15 cellular contexts compared by ENCODE assay signal in genomic region chr2:68435605-68436004, GRCh38. TPM values are rescaled to one million over a fixed set of nuclear protein-coding genes. Genes with fewer than 3 reads are reported as not detected.
A peak's percentile ranks its signal among the peaks of the same experiment; 100 is the strongest.
DNase-seq lines count a peak whose midpoint lies in the region; ATAC-seq and TF ChIP-seq lines count a peak whose summit lies in the region.
"Had no signal": no experiment of that assay in that cellular context is flagged by ENCODE, and none has a peak within 500 bp of the region (broad histone marks: within the 10 kb centered on the region; RNA-seq: fewer than 3 reads in every experiment).

No MANE protein-coding gene starts in this region.

- H3K4me1 ChIP-seq in rectal smooth muscle tissue (ENCODE audit: control insufficient read depth, insufficient read depth, low read length), result peaks cover 4% of the 10 kb centered on the region
- H3K4me1 ChIP-seq in SK-N-SH (ENCODE audit: control insufficient read depth in 1 of 2, insufficient read depth in 2 of 2, low read depth in 1 of 2, low read length in 1 of 2), result peaks cover 0 to 3% of the 10 kb centered on the region in 2 experiments; a peak in 1 of 4 replicates

- H3K27me3 ChIP-seq in rectal smooth muscle tissue (ENCODE audit: control insufficient read depth, insufficient read depth, low read length) (no peaks in the 10 kb centered on the region), SK-N-SH (ENCODE audit: insufficient read depth) (no peaks in the 10 kb centered on the region)
- H3K27me3 ChIP-seq: right lobe of liver had no signal

- no peak overlapping the region for H3K9ac ChIP-seq in rectal smooth muscle tissue (ENCODE audit: low read length)
- H3K9ac ChIP-seq in SK-N-SH, result no peak overlapping the region

- no peaks in the 10 kb centered on the region for H3K79me2 ChIP-seq in SK-N-SH (ENCODE audit: insufficient read depth)

- H3K36me3 ChIP-seq in rectal smooth muscle tissue (ENCODE audit: control insufficient read depth, insufficient read depth, low read length) (no peaks in the 10 kb centered on the region), SK-N-SH (replicated peaks in 1 of 2; ENCODE audit: control insufficient read depth in 1 of 2, insufficient read depth in 2 of 2, low read length in 1 of 2) (no peaks in the 10 kb centered on the region)
- H3K36me3 ChIP-seq: right lobe of liver had no signal

- peak overlapping the region; percentile 44 for H3K27ac ChIP-seq in rectal smooth muscle tissue (ENCODE audit: low read depth, low read length)
- H3K27ac ChIP-seq in SK-N-SH (ENCODE audit: low read depth in 2 of 2, low read length in 1 of 2), result no peak overlapping the region
- H3K27ac ChIP-seq: right lobe of liver, RWPE1 had no signal

- POLR2A ChIA-PET in SK-N-SH (lab: Yijun Ruan, JAX), result no interaction called here

- no peak overlapping the region for H2AFZ ChIP-seq in SK-N-SH (ENCODE audit: low read depth)

- CTCF ChIA-PET in SK-N-SH (lab: Yijun Ruan, JAX), result no interaction called here

- H3K4me3 Mint-ChIP-seq in natural killer cell treated with Interleukin-12 subunit alpha and Interleukin-12 subunit beta and Interleukin-15 and Interleukin-18, amount 100 ng/mL, for 72 hours, result no peak overlapping the region
- H3K4me3 Mint-ChIP-seq in natural killer cell, result no peak overlapping the region

- intact Hi-C loops in natural killer cell (cut with micrococcal nuclease), result no loop called here

- TF ChIP-seq CTCF in natural killer cell (IDR thresholded peaks at IDR 0.05) (no peak), fibroblast of the aortic adventitia (IDR thresholded peaks at IDR 0.05; ENCODE audit: insufficient read depth, low read length) (no peak), SK-N-SH (IDR thresholded peaks at IDR 0.05) (no peak)

- H3K36me3 Mint-ChIP-seq in natural killer cell treated with Interleukin-12 subunit alpha and Interleukin-12 subunit beta and Interleukin-15 and Interleukin-18, amount 100 ng/mL, for 72 hours, result no peaks in the 10 kb centered on the region
- H3K36me3 Mint-ChIP-seq in natural killer cell, result no peaks in the 10 kb centered on the region

- H3K4me1 Mint-ChIP-seq in natural killer cell treated with Interleukin-12 subunit alpha and Interleukin-12 subunit beta and Interleukin-15 and Interleukin-18, amount 100 ng/mL, for 72 hours (ENCODE audit: low read depth in 2 of 2), result peaks cover 40 to 44% of the 10 kb centered on the region in 2 donors
- H3K4me1 Mint-ChIP-seq in natural killer cell, result peaks cover 51 to 54% of the 10 kb centered on the region in 2 donors

- TF ChIP-seq EP300 in SK-N-SH (IDR thresholded peaks at IDR 0.05; ENCODE audit: borderline replicate concordance in 1 of 2, low read depth in 1 of 2, low read length in 1 of 2), result no peak

- no peak overlapping the region for H3K4me2 ChIP-seq in SK-N-SH

- no peaks in the 10 kb centered on the region for H3K27me3 Mint-ChIP-seq in natural killer cell treated with Interleukin-12 subunit alpha and Interleukin-12 subunit beta and Interleukin-15 and Interleukin-18, amount 100 ng/mL, for 72 hours
- no peaks in the 10 kb centered on the region for H3K27me3 Mint-ChIP-seq in natural killer cell (ENCODE audit: low read depth in 2 of 2)

- H4K20me1 ChIP-seq in SK-N-SH (ENCODE audit: insufficient read depth), result no peaks in the 10 kb centered on the region

- H3K4me3 ChIP-seq in fibroblast of the aortic adventitia (ENCODE audit: low read depth, low read length) (no peak overlapping the region), rectal smooth muscle tissue (ENCODE audit: low read length) (no peak overlapping the region), SK-N-SH (ENCODE audit: low read depth in 2 of 2, low read length in 1 of 2) (no peak overlapping the region)
- H3K4me3 ChIP-seq: right lobe of liver had no signal

- H3K27ac Mint-ChIP-seq in natural killer cell treated with Interleukin-12 subunit alpha and Interleukin-12 subunit beta and Interleukin-15 and Interleukin-18, amount 100 ng/mL, for 72 hours, result peak overlapping the region; percentile 4 to 73
- H3K27ac Mint-ChIP-seq in natural killer cell, result peak overlapping the region in 1 of 2 donors; percentile 36

- no peak for TF ChIP-seq RAD21 in SK-N-SH (IDR thresholded peaks at IDR 0.05; ENCODE audit: low read length)

- H3K9me3 Mint-ChIP-seq in natural killer cell treated with Interleukin-12 subunit alpha and Interleukin-12 subunit beta and Interleukin-15 and Interleukin-18, amount 100 ng/mL, for 72 hours, result no peaks in the 10 kb centered on the region
- no peaks in the 10 kb centered on the region for H3K9me3 Mint-ChIP-seq in natural killer cell

- H3F3A ChIP-seq in SK-N-SH (replicated peaks; ENCODE audit: insufficient read depth), result no peaks in the 10 kb centered on the region

- H3K9me3 ChIP-seq in SK-N-SH, result no peaks in the 10 kb centered on the region
- H3K9me3 ChIP-seq: right lobe of liver had no signal

- no peak for DNase-seq in natural killer cell treated with Interleukin-12 subunit alpha and Interleukin-12 subunit beta and Interleukin-15 and Interleukin-18, amount 100 ng/mL, for 72 hours (ENCODE audit: low spot score)
- DNase-seq in natural killer cell, result no peak
- DNase-seq in fibroblast of the aortic adventitia (ENCODE audit: low read depth), result peak; percentile 73
- DNase-seq in activated effector memory CD4-positive, alpha-beta T cell treated with Interleukin-2 at 50 U/mL for 16 hours, result no peak
- DNase-seq in LoVo (ENCODE audit: low spot score), result no peak
- no peak for DNase-seq in AG20443 (ENCODE audit: low spot score)
- no peak for DNase-seq in SK-N-SH
- DNase-seq: activated effector memory CD4-positive, alpha-beta T cell treated with anti-CD3 and anti-CD28 coated beads, Interleukin-2, amount 50 U/mL, for 16 hours; NCI-H1436 treated with DMSO at 0.1 percent for 48 hours; NCI-H524; right lobe of liver; substantia nigra; T1000 had no signal

- no peak for ATAC-seq in natural killer cell treated with Interleukin-12 subunit alpha and Interleukin-12 subunit beta and Interleukin-15 and Interleukin-18, amount 100 ng/mL, for 72 hours
- ATAC-seq in natural killer cell, result no peak

- no peaks in the 10 kb centered on the region for H3K9me2 ChIP-seq in SK-N-SH

TF ChIP-seq in SK-N-SH, 30 proteins besides CTCF, POLR2A, EP300 and RAD21:
- TF ChIP-seq CHD2 (IDR thresholded peaks at IDR 0.05; ENCODE audit: low read length, partially characterized antibody) (no peak), SIN3A (IDR thresholded peaks at IDR 0.05; ENCODE audit: borderline replicate concordance, low read depth, low read length) (no peak), PBX3 (IDR thresholded peaks at IDR 0.05) (no peak), TAF1 (IDR thresholded peaks at IDR 0.05; ENCODE audit: borderline replicate concordance, low read depth, low read length) (no peak), FOXJ3 (CRISPR knock-in tag; IDR thresholded peaks at IDR 0.05) (no peak), RFX5 (IDR thresholded peaks at IDR 0.05; ENCODE audit: low read length) (no peak), EZH2phosphoT487 (IDR thresholded peaks at IDR 0.05; ENCODE audit: borderline replicate concordance, low read depth) (no peak), GATA2 (CRISPR knock-in tag; IDR thresholded peaks at IDR 0.05) (no peak), FOXM1 (IDR thresholded peaks at IDR 0.05; ENCODE audit: low read depth) (no peak)

RNA-seq across cellular contexts. Expression of gene FBXO48, which starts 31.5 kb away (rescaled TPM):
- total RNA-seq in natural killer cell treated with Interleukin-12 subunit alpha and Interleukin-12 subunit beta and Interleukin-15 and Interleukin-18, amount 100 ng/mL, for 72 hours, result 1 to 10 TPM; 1.8 to 2.5 TPM
- total RNA-seq in natural killer cell (1 to 10 TPM in 2 of 3 donors, under 1 TPM in 1; 0.96 to 1.3 (median 1.1) TPM), fibroblast of the aortic adventitia (ENCODE audit: low replicate concordance) (under 0.01 and 0.99 TPM in 2 replicates)
- 0.30 and 0.45 TPM in 2 replicates for polyA plus RNA-seq in SK-N-SH (2012; rRNA removed)
- polyA plus RNA-seq in SK-N-SH (2012; cell fraction: cytosol; rRNA removed), result 0.41 and 0.48 TPM in 2 replicates
- polyA plus RNA-seq in SK-N-SH (2012; cell fraction: nucleus; rRNA removed), result 0.26 and 0.56 TPM in 2 replicates

RNA-seq across cellular contexts. Expression of gene APLF, which starts 31.8 kb away (rescaled TPM):
- total RNA-seq in natural killer cell treated with Interleukin-12 subunit alpha and Interleukin-12 subunit beta and Interleukin-15 and Interleukin-18, amount 100 ng/mL, for 72 hours, result 1 to 10 TPM; 2.0 to 3.2 TPM
- total RNA-seq in natural killer cell (1 to 10 TPM; 2.2 to 4.3 (median 3.8) TPM), fibroblast of the aortic adventitia (ENCODE audit: low replicate concordance) (4.3 and 6.8 TPM in 2 replicates)
- 1.1 and 1.3 TPM in 2 replicates for polyA plus RNA-seq in SK-N-SH (2012; rRNA removed)
- polyA plus RNA-seq in SK-N-SH (2012; cell fraction: cytosol; rRNA removed), result 1.4 and 1.8 TPM in 2 replicates
- 1.2 and 1.8 TPM in 2 replicates for polyA plus RNA-seq in SK-N-SH (2012; cell fraction: nucleus; rRNA removed)
